In genomic region chr6:71887006-71887743, GRCh38 we compare ENCODE assay signal across 8 cellular contexts. TPM values are rescaled to one million over a fixed set of nuclear protein-coding genes. Genes with fewer than 3 reads are reported as not detected.
DNase-seq lines count a peak whose midpoint lies in the region; ATAC-seq and TF ChIP-seq lines count a peak whose summit lies in the region.

No MANE protein-coding gene starts in this region.

- peak overlapping the region; percentile 86 for H3K4me2 ChIP-seq in MM.1S (ENCODE audit: low read depth, low read length)

- intact Hi-C loops in left ventricle myocardium inferior (cut with micrococcal nuclease) (no loop called here), adrenal gland (cut with DNase I) (no loop called here)

- H3K36me3 ChIP-seq in MM.1S (replicated peaks; ENCODE audit: insufficient read depth, low read length): no peaks in the 10 kb centered on the region
- H3K36me3 ChIP-seq in left ventricle myocardium inferior: no peaks in the 10 kb centered on the region
- no peaks in the 10 kb centered on the region for H3K36me3 ChIP-seq in adrenal gland (replicated peaks in 1 of 2)

- H3K9me2 ChIP-seq in MM.1S (replicated peaks; ENCODE audit: insufficient read depth, low read length): no peaks in the 10 kb centered on the region

- no peaks in the 10 kb centered on the region for H3K27me3 ChIP-seq in MM.1S (replicated peaks; ENCODE audit: insufficient read depth, low read length)
- peaks cover 66% of the 10 kb centered on the region for H3K27me3 ChIP-seq in left ventricle myocardium inferior (ENCODE audit: low read depth)
- peaks cover 2% of the 10 kb centered on the region for H3K27me3 ChIP-seq in adrenal gland

- H2AFZ ChIP-seq in MM.1S (ENCODE audit: low read length): peak overlapping the region; percentile 81

- H3K27ac ChIP-seq in MM.1S (ENCODE audit: low read length) (no peak overlapping the region), left ventricle myocardium inferior (replicated peaks) (no peak overlapping the region), adrenal gland (peak overlapping the region in 1 of 5 donors; percentile 26)

- H3K4me1 ChIP-seq in MM.1S (ENCODE audit: low read length) (no peaks in the 10 kb centered on the region), left ventricle myocardium inferior (peaks cover 7% of the 10 kb centered on the region), adrenal gland (replicated peaks in 1 of 2) (no peaks in the 10 kb centered on the region)

- H3K79me2 ChIP-seq in MM.1S (ENCODE audit: low read length): no peaks in the 10 kb centered on the region

- H4K20me1 ChIP-seq in MM.1S (ENCODE audit: insufficient read depth, low read length): no peaks in the 10 kb centered on the region

- TF ChIP-seq POLR2A in adrenal gland (IDR thresholded peaks at IDR 0.05): no peak

- peak overlapping the region; percentile 26; the same call in 1 of the 2 replicates for H3K9ac ChIP-seq in MM.1S (ENCODE audit: low read length)

- 3 to 5% (median 3%) methylated on average over 20 to 29 of the region's 29 CpGs for WGBS in adrenal gland, 4 donors

- H3F3A ChIP-seq in MM.1S (ENCODE audit: insufficient read depth, low read length): no peaks in the 10 kb centered on the region

- TF ChIP-seq CTCF in MM.1S (IDR thresholded peaks at IDR 0.05; ENCODE audit: low read length) (0 out of 2 replicates have a peak, but pooled peaks have one; percentile 2), left ventricle myocardium inferior (IDR thresholded peaks at IDR 0.05; ENCODE audit: borderline replicate concordance) (no peak), adrenal gland (IDR thresholded peaks at IDR 0.05) (no peak)

- no peak for DNase-seq in MM.1S
- DNase-seq in left ventricle myocardium inferior: no peak
- DNase-seq in stimulated activated naive CD8-positive, alpha-beta T cell treated with anti-CD3 and anti-CD28 coated beads, Interleukin-15, Interleukin-2, amounts not matched to agents 100 U/mL and 50 U/mL, for 24 hours: no peak
- no peak for DNase-seq in NCI-H1092 treated with DMSO at 0.1 percent for 48 hours (lab: John Stamatoyannopoulos, UW)
- no peak for DNase-seq in adrenal gland
- no peak for DNase-seq in NCI-H526 treated with DMSO at 0.1 percent for 48 hours (lab: John Stamatoyannopoulos, UW)
- no peak for DNase-seq in activated naive CD4-positive, alpha-beta T cell (lab: John Stamatoyannopoulos, UW)

- peak; percentile 13 for ATAC-seq in GM19043 (IDR thresholded peaks at IDR 0.05; ENCODE audit: low read depth, unreplicated experiment)
- ATAC-seq in stimulated activated naive CD8-positive, alpha-beta T cell treated with anti-CD3 and anti-CD28 coated beads, Interleukin-15, Interleukin-2, amounts not matched to agents 100 U/mL and 50 U/mL, for 24 hours: peak; percentile 6

- H3K4me3 ChIP-seq in MM.1S (ENCODE audit: low read length): peak overlapping the region; percentile 66
- H3K4me3 ChIP-seq in left ventricle myocardium inferior: peak overlapping the region; percentile 60
- peak overlapping the region in 1 of 4 donors; percentile 49 for H3K4me3 ChIP-seq in adrenal gland

- H3K9me3 ChIP-seq in MM.1S (replicated peaks; ENCODE audit: insufficient read depth, low read length) (no peaks in the 10 kb centered on the region), left ventricle myocardium inferior (replicated peaks) (no peaks in the 10 kb centered on the region), adrenal gland (replicated peaks in 1 of 3) (no peaks in the 10 kb centered on the region)

RNA-seq across cellular contexts. Expression of gene RIMS1, which starts 0.8 kb away (rescaled TPM):
- total RNA-seq in left ventricle myocardium inferior: 0.93 TPM
- total RNA-seq in adrenal gland: 1 to 10 TPM in 3 of 8 donors, under 1 TPM in 3, not detected in 2; 0.06 to 9.2 (median 1.8) TPM
- polyA plus RNA-seq in adrenal gland: 1 to 10 TPM in 1 of 3 donors, under 1 TPM in 2; 0.27 to 2.0 (median 0.88) TPM
